8 cellular contexts compared by ENCODE assay signal in genomic region chr3:52237659-52238172, GRCh38. TPM values are rescaled to one million over a fixed set of nuclear protein-coding genes. Genes with fewer than 3 reads are reported as not detected.
DNase-seq lines count a peak whose midpoint lies in the region; TF ChIP-seq lines count a peak whose summit lies in the region.

No MANE protein-coding gene starts in this region.

- peak overlapping the region; percentile 84 for H3K27ac ChIP-seq in hepatocyte
- H3K27ac ChIP-seq in prostate gland: peak overlapping the region; percentile 83 to 90

- H3K9me2 ChIP-seq in hepatocyte (replicated peaks; ENCODE audit: insufficient read depth): no peaks in the 10 kb centered on the region

- H3K4me1 ChIP-seq in hepatocyte (ENCODE audit: insufficient read depth): peaks cover 26% of the 10 kb centered on the region
- H3K4me1 ChIP-seq in prostate gland (replicated peaks): peaks cover 18% of the 10 kb centered on the region

- H3K36me3 ChIP-seq in hepatocyte (replicated peaks; ENCODE audit: insufficient read depth, low read depth) (no peaks in the 10 kb centered on the region), prostate gland (no peaks in the 10 kb centered on the region)

- TF ChIP-seq CTCF in NB4 (IDR thresholded peaks at IDR 0.05; ENCODE audit: low read depth, low read length) (no peak), hepatocyte (IDR thresholded peaks at IDR 0.05; ENCODE audit: poor library complexity) (no peak), prostate gland (IDR thresholded peaks at IDR 0.05) (peak in 2 of 4 experiments; percentile 7 to 21)

- peaks cover 7% of the 10 kb centered on the region for H4K20me1 ChIP-seq in hepatocyte (ENCODE audit: insufficient read depth, poor library complexity, severe bottlenecking)

- H3K9me3 ChIP-seq in hepatocyte (ENCODE audit: low read depth) (no peaks in the 10 kb centered on the region), prostate gland (no peaks in the 10 kb centered on the region)

- WGBS in hepatocyte (ENCODE audit: low lambda C conversion rate, missing lambda C conversion rate): 51% methylated on average over 8 of the region's 8 CpGs
- WGBS in prostate gland: 22% methylated on average over 4 of the region's 8 CpGs

- peak overlapping the region; percentile 92 for H3K4me2 ChIP-seq in hepatocyte

- no peak for TF ChIP-seq POLR2A in NB4 (IDR thresholded peaks at IDR 0.05; ENCODE audit: extremely low read depth, insufficient read length)
- no peak for TF ChIP-seq POLR2A in prostate gland (IDR thresholded peaks at IDR 0.05)

- peak; percentile 95 for DNase-seq in EH (ENCODE audit: low read depth)
- peak; percentile 77 for DNase-seq in NB4 (ENCODE audit: low read depth)
- peak; percentile 95 for DNase-seq in astrocyte of the hippocampus (ENCODE audit: low read depth, low spot score)
- DNase-seq in hepatocyte (ENCODE audit: low spot score): peak; percentile 80
- DNase-seq in prostate gland (ENCODE audit: low spot score): peak; percentile 74
- DNase-seq in stimulated activated CD8-positive, alpha-beta memory T cell treated with anti-CD3 and anti-CD28 coated beads, Interleukin-4, amount 100 ng/mL, for 48 hours: no peak
- no peak for DNase-seq in NCI-H2171 treated with DMSO at 0.1 percent for 48 hours (lab: John Stamatoyannopoulos, UW)
- DNase-seq in activated CD4-positive, alpha-beta T cell treated with anti-CD3 and anti-CD28 coated beads, Interleukin-2, amount 50 U/mL, for 4 hours: no peak

- intact Hi-C loops in prostate gland (cut with DNase I): loop anchor here (5.0 kb wide), 1 partner anchor 50 kb away; the partner anchor contains the start of gene GLYCTK

- no peak overlapping the region for H2AFZ ChIP-seq in hepatocyte

- H3K27me3 ChIP-seq in hepatocyte: no peaks in the 10 kb centered on the region
- no peaks in the 10 kb centered on the region for H3K27me3 ChIP-seq in prostate gland (replicated peaks; ENCODE audit: insufficient read depth)

- H3K4me3 ChIP-seq in NB4 (ENCODE audit: low read depth, low read length) (peak overlapping the region; percentile 99), hepatocyte (no peak overlapping the region), prostate gland (peak overlapping the region; percentile 82 to 94)

- H3K79me2 ChIP-seq in hepatocyte: peaks cover 43% of the 10 kb centered on the region

RNA-seq across cellular contexts. Expression of gene TWF2, which starts 1.2 kb away (rescaled TPM):
- total RNA-seq in hepatocyte: 52.5 and 59.1 TPM in 2 replicates
- 45.7 and 47.4 TPM in 2 replicates for polyA plus RNA-seq in hepatocyte
- total RNA-seq in prostate gland: 10 to 100 TPM; 60.9 to 65.5 TPM

RNA-seq across cellular contexts. Expression of gene PPM1M, which starts 7.8 kb away (rescaled TPM):
- 6.2 and 8.0 TPM in 2 replicates for total RNA-seq in hepatocyte
- 8.4 and 10.7 TPM in 2 replicates for polyA plus RNA-seq in hepatocyte
- total RNA-seq in prostate gland: 10 to 100 TPM; 22.4 to 33.2 TPM

RNA-seq across cellular contexts. Expression of gene TLR9, which starts 12.3 kb away (rescaled TPM):
- total RNA-seq in hepatocyte (not detected in 2 replicates), prostate gland (under 1 TPM in 1 of 2 donors, not detected in 1; 0.17 TPM)
- polyA plus RNA-seq in hepatocyte: not detected in 2 replicates

RNA-seq across cellular contexts. Expression of gene ALAS1, which starts 39.8 kb away (rescaled TPM):
- total RNA-seq in hepatocyte (81.8 and 85.3 TPM in 2 replicates), prostate gland (10 to 100 TPM; 39.8 to 58.8 TPM)
- 90.1 and 91.2 TPM in 2 replicates for polyA plus RNA-seq in hepatocyte

RNA-seq across cellular contexts. Expression of gene WDR82, which starts 40.7 kb away (rescaled TPM):
- total RNA-seq in hepatocyte (50.9 and 52.1 TPM in 2 replicates), prostate gland (10 to 100 TPM; 52.4 to 86.9 TPM)
- polyA plus RNA-seq in hepatocyte: 20.2 and 24.8 TPM in 2 replicates

Comparison
In these comparisons a context has a peak if more than half of its experiments do, and no peak if none do; other contexts are left out.
1. DNase-seq: peak in EH (single experiment), NB4 (single experiment), astrocyte of the hippocampus (single experiment), hepatocyte (single experiment) and prostate gland (single experiment); none in stimulated activated CD8-positive, alpha-beta memory T cell treated with anti-CD3 and anti-CD28 coated beads, Interleukin-4, amount 100 ng/mL, for 48 hours (single experiment), NCI-H2171 treated with DMSO at 0.1 percent for 48 hours (single experiment) and activated CD4-positive, alpha-beta T cell treated with anti-CD3 and anti-CD28 coated beads, Interleukin-2, amount 50 U/mL, for 4 hours (0 of 2).